ENCODE assay signal across 22 cellular contexts in the genomic region with DNA sequence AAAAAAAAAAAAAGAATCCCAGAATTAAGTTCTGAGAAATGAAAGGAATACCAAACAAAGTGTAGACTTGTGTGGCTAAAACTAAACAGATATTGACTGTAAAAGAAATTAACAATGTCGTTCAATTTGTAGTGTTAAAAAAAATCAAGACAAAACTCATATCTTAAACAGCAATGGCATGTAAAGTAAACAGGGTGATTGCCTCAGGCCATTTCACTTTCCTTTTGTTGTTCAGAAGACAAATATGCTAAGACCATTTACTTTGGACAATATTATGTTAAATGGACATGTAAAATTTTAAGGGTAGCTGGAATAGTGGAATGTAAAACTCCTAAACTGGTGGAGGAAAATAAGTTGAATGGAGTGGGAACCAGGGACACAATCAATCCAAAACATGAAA.
"Had no signal": no experiment of that assay in that cellular context is flagged by ENCODE, and none has a peak within 500 bp of the region (broad histone marks: within the 10 kb centered on the region; RNA-seq: fewer than 3 reads in every experiment).

No MANE protein-coding gene starts in this region.

- H3K36me3 ChIP-seq: brain microvascular endothelial cell, spleen had no signal

- H3K4me1 ChIP-seq: foreskin keratinocyte, spleen had no signal

- H3K27ac Mint-ChIP-seq: activated CD4-positive, alpha-beta T cell treated with anti-CD3 and anti-CD28 coated beads, Interleukin-2, amount 10 ng/mL, durations not matched to agents 24 days and 14 days; activated CD8-positive, alpha-beta T cell treated with anti-CD3 and anti-CD28 coated beads, Interleukin-2, amount 10 ng/mL, durations not matched to agents 7 days and 5 days; activated T-cell treated with anti-CD3 and anti-CD28 coated beads, Interleukin-2, amount 50 U/mL, for 24 hours; activated T-helper 2 cell treated with anti-CD3 and anti-CD28 coated beads, Interferon-gamma antibody, Interleukin-2, Interleukin-4, amounts not matched to agents 10 μg/mL and 5 μg/mL and 100 μg/mL, durations not matched to agents 14 hours and 24 hours and 36 hours; mesothelial cell of epicardium; natural killer cell treated with Interleukin-12 subunit alpha and Interleukin-12 subunit beta and Interleukin-15 and Interleukin-18, amount 100 ng/mL, for 72 hours; stimulated activated naive B cell treated with anti-CD40 and anti-IgM and Interleukin-4, amounts not matched to agents 10 μg/mL and 1 μg/mL and 100 μg/mL, for 72 hours had no signal

- H3K36me3 Mint-ChIP-seq: mesothelial cell of epicardium; natural killer cell treated with Interleukin-12 subunit alpha and Interleukin-12 subunit beta and Interleukin-15 and Interleukin-18, amount 100 ng/mL, for 72 hours; stimulated activated naive B cell treated with anti-CD40 and anti-IgM and Interleukin-4, amounts not matched to agents 10 μg/mL and 1 μg/mL and 100 μg/mL, for 72 hours had no signal

- H3K4me3 ChIP-seq: lung, spleen had no signal

- H3K4me1 Mint-ChIP-seq: activated CD4-positive, alpha-beta T cell treated with anti-CD3 and anti-CD28 coated beads, Interleukin-2, amount 10 ng/mL, durations not matched to agents 24 days and 14 days; stimulated activated naive B cell treated with anti-CD40 and anti-IgM and Interleukin-4, amounts not matched to agents 10 μg/mL and 1 μg/mL and 100 μg/mL, for 72 hours had no signal

- H3K27ac ChIP-seq: brain microvascular endothelial cell, epithelial cell of prostate, foreskin keratinocyte, spleen had no signal

- H3K9me3 Mint-ChIP-seq: activated CD4-positive, alpha-beta T cell treated with anti-CD3 and anti-CD28 coated beads, Interleukin-2, amount 10 ng/mL, durations not matched to agents 24 days and 14 days; activated T-cell treated with anti-CD3 and anti-CD28 coated beads, Interleukin-2, amount 50 U/mL, for 24 hours; activated T-helper 2 cell treated with anti-CD3 and anti-CD28 coated beads, Interferon-gamma antibody, Interleukin-2, Interleukin-4, amounts not matched to agents 10 μg/mL and 5 μg/mL and 100 μg/mL, durations not matched to agents 14 hours and 24 hours and 36 hours; natural killer cell treated with Interleukin-12 subunit alpha and Interleukin-12 subunit beta and Interleukin-15 and Interleukin-18, amount 100 ng/mL, for 72 hours had no signal

- H3K4me3 Mint-ChIP-seq: activated CD4-positive, alpha-beta T cell treated with anti-CD3 and anti-CD28 coated beads, Interleukin-2, amount 10 ng/mL, durations not matched to agents 24 days and 14 days; activated CD8-positive, alpha-beta T cell treated with anti-CD3 and anti-CD28 coated beads, Interleukin-2, amount 10 ng/mL, durations not matched to agents 7 days and 5 days; activated T-cell treated with anti-CD3 and anti-CD28 coated beads, Interleukin-2, amount 50 U/mL, for 24 hours; mesothelial cell of epicardium; natural killer cell treated with Interleukin-12 subunit alpha and Interleukin-12 subunit beta and Interleukin-15 and Interleukin-18, amount 100 ng/mL, for 72 hours; stimulated activated naive B cell treated with anti-CD40 and anti-IgM and Interleukin-4, amounts not matched to agents 10 μg/mL and 1 μg/mL and 100 μg/mL, for 72 hours had no signal

- H3K27me3 ChIP-seq: brain microvascular endothelial cell had no signal

- DNase-seq: activated CD4-positive, alpha-beta T cell treated with anti-CD3 and anti-CD28 coated beads, Interleukin-2, amount 10 ng/mL, durations not matched to agents 24 days and 14 days; activated CD4-positive, CD25-positive, alpha-beta regulatory T cell; activated CD8-positive, alpha-beta T cell treated with anti-CD3 and anti-CD28 coated beads, Interleukin-2, amount 10 ng/mL, durations not matched to agents 7 days and 5 days; activated naive CD4-positive, alpha-beta T cell treated with Interleukin-2 at 50 U/mL for 16 hours; activated T-cell treated with anti-CD3 and anti-CD28 coated beads, Interleukin-2, amount 50 U/mL, for 24 hours; anterior cingulate cortex; brain microvascular endothelial cell; cerebellar nuclear complex; dermis blood vessel endothelial cell; effector memory CD4-positive, alpha-beta T cell; foreskin keratinocyte; glutamatergic neuron; hippocampal formation; left colon; retina; spleen; stimulated activated naive B cell treated with anti-CD40 and anti-IgM and Interleukin-4, amounts not matched to agents 10 μg/mL and 1 μg/mL and 100 μg/mL, for 72 hours had no signal
